1 cellular context compared by ENCODE assay signal in genomic region chr22:50541667-50542026, GRCh38.
TF ChIP-seq lines count a peak whose summit lies in the region.

No MANE protein-coding gene starts in this region.

TF ChIP-seq in A549, 52 proteins besides CTCF, POLR2A, EP300 and RAD21:
- TF ChIP-seq FOSL2 (IDR thresholded peaks at IDR 0.05) (peak; percentile 58; the same call in 1 of the 2 replicates), FOSL2 (CRISPR knock-in tag; IDR thresholded peaks at IDR 0.05) (peak; percentile 83), CEBPB (IDR thresholded peaks at IDR 0.05) (peak; percentile 79 to 88), JUNB (IDR thresholded peaks at IDR 0.05) (peak; percentile 43; the same call in 1 of the 2 replicates)
TF ChIP-seq in A549: peak in this region for 3; not testable (repeated sequence) for 49.
